Comparison of ENCODE assay signal across 9 cellular contexts in genomic region chr15:65824031-65824743, GRCh38. TPM values are rescaled to one million over a fixed set of nuclear protein-coding genes. Genes with fewer than 3 reads are reported as not detected.
DNase-seq lines count a peak whose midpoint lies in the region; ATAC-seq and TF ChIP-seq lines count a peak whose summit lies in the region.
"Had no signal": no experiment of that assay in that cellular context is flagged by ENCODE, and none has a peak within 500 bp of the region (broad histone marks: within the 10 kb centered on the region; RNA-seq: fewer than 3 reads in every experiment).

No MANE protein-coding gene starts in this region.

- no peaks in the 10 kb centered on the region for H3K9me2 ChIP-seq in SK-N-SH

- POLR2A ChIA-PET in SK-N-SH (lab: Yijun Ruan, JAX) = interaction anchor here (0.8 kb wide), 1 partner anchor 45 kb away, joined by 3 read pairs; the partner anchor contains the start of gene RAB11A

- peak overlapping the region; percentile 36; the same call in 1 of the 2 replicates for H2AFZ ChIP-seq in SK-N-SH (ENCODE audit: low read depth)

- H3K27ac ChIP-seq in SK-N-SH (ENCODE audit: low read depth in 2 of 2, low read length in 1 of 2) = no peak overlapping the region
- H3K27ac ChIP-seq in esophagus muscularis mucosa (replicated peaks in 1 of 4) = no peak overlapping the region

- CTCF ChIA-PET in SK-N-SH (lab: Yijun Ruan, JAX) = interaction anchor here (0.6 to 7.6 kb wide), 40 partner anchors 8 to 298 kb away, joined by 3 to 85 read pairs (median 4); partner anchors contain the start of genes INTS14 and RAB11A

- no peaks in the 10 kb centered on the region for H3K79me2 ChIP-seq in SK-N-SH (ENCODE audit: insufficient read depth)

- H3K36me3 ChIP-seq in SK-N-SH (replicated peaks in 1 of 2; ENCODE audit: control insufficient read depth in 1 of 2, insufficient read depth in 2 of 2, low read length in 1 of 2) = no peaks in the 10 kb centered on the region
- no peaks in the 10 kb centered on the region for H3K36me3 ChIP-seq in esophagus muscularis mucosa

- H3K4me1 ChIP-seq in SK-N-SH (ENCODE audit: control insufficient read depth in 1 of 2, insufficient read depth in 2 of 2, low read depth in 1 of 2, low read length in 1 of 2) = no peaks in the 10 kb centered on the region; a peak in 1 of 4 replicates
- peaks cover 0 to 7% (median 3%) of the 10 kb centered on the region in 4 donors for H3K4me1 ChIP-seq in esophagus muscularis mucosa

- no peak for TF ChIP-seq POLR2A in esophagus muscularis mucosa (IDR thresholded peaks at IDR 0.05; ENCODE audit: low read depth)

- TF ChIP-seq CTCF in LNCAP (IDR thresholded peaks at IDR 0.05) (peak; percentile 61), SK-N-SH (IDR thresholded peaks at IDR 0.05) (peak; percentile 66), esophagus muscularis mucosa (IDR thresholded peaks at IDR 0.05) (peak; percentile 30 to 64 (median 46))

- TF ChIP-seq EP300 in SK-N-SH (IDR thresholded peaks at IDR 0.05; ENCODE audit: borderline replicate concordance in 1 of 2, low read depth in 1 of 2, low read length in 1 of 2) (no peak), esophagus muscularis mucosa (IDR thresholded peaks at IDR 0.05) (no peak)

- H3K4me3 ChIP-seq in SK-N-SH (ENCODE audit: low read depth in 2 of 2, low read length in 1 of 2) = no peak overlapping the region
- no peak overlapping the region for H3K4me3 ChIP-seq in esophagus muscularis mucosa

- WGBS in SK-N-SH (ENCODE audit: low lambda C conversion rate) = 69% methylated on average over 7 of the region's 7 CpGs
- WGBS in esophagus muscularis mucosa = 68% methylated on average over 7 of the region's 7 CpGs

- ATAC-seq in stimulated activated naive CD8-positive, alpha-beta T cell treated with anti-CD3 and anti-CD28 coated beads, Interleukin-15, Interleukin-2, amounts not matched to agents 100 U/mL and 50 U/mL, for 24 hours = no peak
- no peak for ATAC-seq in HG02678 (IDR thresholded peaks at IDR 0.05; ENCODE audit: unreplicated experiment)

- H3F3A ChIP-seq in SK-N-SH (replicated peaks; ENCODE audit: insufficient read depth) = peaks cover 5% of the 10 kb centered on the region

- no peak overlapping the region for H3K9ac ChIP-seq in SK-N-SH

- H3K9me3 ChIP-seq in SK-N-SH (no peaks in the 10 kb centered on the region), esophagus muscularis mucosa (no peaks in the 10 kb centered on the region)

- no peaks in the 10 kb centered on the region for H4K20me1 ChIP-seq in SK-N-SH (ENCODE audit: insufficient read depth)

- TF ChIP-seq RAD21 in SK-N-SH (IDR thresholded peaks at IDR 0.05; ENCODE audit: low read length) = peak; percentile 77

- intact Hi-C loops in esophagus muscularis mucosa (cut with DNase I) = no loop called here

- peak; percentile 62 for DNase-seq in GM03348 (ENCODE audit: low spot score)
- DNase-seq in SK-N-SH = peak; percentile 71
- no peak for DNase-seq in esophagus muscularis mucosa (ENCODE audit: extremely low spot score)
- peak; percentile 66 for DNase-seq in myocyte (ENCODE audit: low read depth)
- no peak for DNase-seq in stimulated activated naive CD8-positive, alpha-beta T cell treated with anti-CD3 and anti-CD28 coated beads, Interleukin-15, Interleukin-2, amounts not matched to agents 100 U/mL and 50 U/mL, for 24 hours
- no peak for DNase-seq in NCI-H2029 treated with DMSO at 0.1 percent for 48 hours (lab: John Stamatoyannopoulos, UW)
- DNase-seq: activated T-cell treated with anti-CD3 and anti-CD28 coated beads, Interleukin-2, amount 50 U/mL, for 72 hours had no signal

- H3K27me3 ChIP-seq in SK-N-SH (ENCODE audit: insufficient read depth) (no peaks in the 10 kb centered on the region), esophagus muscularis mucosa (no peaks in the 10 kb centered on the region)

- H3K4me2 ChIP-seq in SK-N-SH = no peak overlapping the region

TF ChIP-seq in SK-N-SH, 30 proteins besides CTCF, POLR2A, EP300 and RAD21:
- no peak for TF ChIP-seq PBX3 (IDR thresholded peaks at IDR 0.05)
- TF ChIP-seq SMC3 (IDR thresholded peaks at IDR 0.05; ENCODE audit: low read depth, low read length) = peak; percentile 47; the same call in 1 of the 2 replicates

RNA-seq across cellular contexts. Expression of gene DENND4A, which starts 32.1 kb away (rescaled TPM):
- polyA plus RNA-seq in SK-N-SH (2012; rRNA removed) = 2.5 and 3.2 TPM in 2 replicates
- 3.5 and 4.1 TPM in 2 replicates for polyA plus RNA-seq in SK-N-SH (2012; cell fraction: cytosol; rRNA removed)
- 2.8 and 6.6 TPM in 2 replicates for polyA plus RNA-seq in SK-N-SH (2012; cell fraction: nucleus; rRNA removed)
- total RNA-seq in esophagus muscularis mucosa (10 to 100 TPM; 17.7 to 34.3 (median 25.4) TPM), myocyte (11.0 and 26.0 TPM in 2 replicates)
- 4.6 TPM for polyA plus RNA-seq in myocyte (2012)

RNA-seq across cellular contexts. Expression of gene RAB11A, which starts 45.1 kb away (rescaled TPM):
- polyA plus RNA-seq in SK-N-SH (2012; rRNA removed) = 293 and 352 TPM in 2 replicates
- 463 and 510 TPM in 2 replicates for polyA plus RNA-seq in SK-N-SH (2012; cell fraction: cytosol; rRNA removed)
- polyA plus RNA-seq in SK-N-SH (2012; cell fraction: nucleus; rRNA removed) = 125 and 166 TPM in 2 replicates
- total RNA-seq in esophagus muscularis mucosa (100 to 1,000 TPM in 3 of 4 donors, 10 to 100 TPM in 1; 51.9 to 134 (median 122) TPM), myocyte (170 and 185 TPM in 2 replicates)
- polyA plus RNA-seq in myocyte (2012) = 173 TPM

Comparison
In these comparisons a context has a peak if more than half of its experiments do, and no peak if none do; other contexts are left out.
1. DNase-seq: peak in GM03348 (single experiment), SK-N-SH (single experiment) and myocyte (single experiment); none in esophagus muscularis mucosa (single experiment), stimulated activated naive CD8-positive, alpha-beta T cell treated with anti-CD3 and anti-CD28 coated beads, Interleukin-15, Interleukin-2, amounts not matched to agents 100 U/mL and 50 U/mL, for 24 hours (single experiment) and NCI-H2029 treated with DMSO at 0.1 percent for 48 hours (single experiment).
2. Peak in every context shown above with its lines, with median percentiles within 50 percentile points of each other: CTCF ChIP-seq.